In the genomic region with DNA sequence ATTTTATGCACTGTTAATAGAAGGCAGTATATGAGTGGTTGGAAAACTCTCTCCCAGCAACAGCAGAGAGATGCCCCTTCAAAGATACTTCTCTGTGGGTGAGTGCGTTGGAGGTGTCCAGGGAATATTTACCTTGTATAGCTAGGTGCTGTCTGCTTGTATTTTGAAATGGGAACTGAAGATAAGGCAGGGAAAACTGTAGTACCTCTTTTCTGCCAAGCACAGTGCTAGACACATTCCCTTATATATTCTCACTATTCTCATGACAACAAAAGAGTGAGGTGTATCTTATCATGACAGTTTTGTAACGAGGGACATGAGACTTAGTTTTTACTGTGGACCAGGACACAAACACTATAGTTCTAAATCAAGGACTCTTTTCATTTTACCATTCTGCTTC, we compare ENCODE assay signal across 9 cellular contexts. TPM values are rescaled to one million over a fixed set of nuclear protein-coding genes. Genes with fewer than 3 reads are reported as not detected.
DNase-seq lines count a peak whose midpoint lies in the region; ATAC-seq, FAIRE-seq and TF ChIP-seq lines count a peak whose summit lies in the region.
"Had no signal": no experiment of that assay in that cellular context is flagged by ENCODE, and none has a peak within 500 bp of the region (broad histone marks: within the 10 kb centered on the region; RNA-seq: fewer than 3 reads in every experiment).

No MANE protein-coding gene starts in this region.

- H3K27me3 ChIP-seq in H1 (replicated peaks in 1 of 4; ENCODE audit: control insufficient read depth in 3 of 4, extremely low read depth in 1 of 4, insufficient read depth in 3 of 4, low read length in 3 of 4), result peaks cover 0 to 8% (median 2%) of the 10 kb centered on the region in 4 experiments; a peak in 1 of 7 replicates
- H3K27me3 ChIP-seq in spleen (replicated peaks in 1 of 7), result no peaks in the 10 kb centered on the region

- H3K27ac ChIP-seq in H1 (ENCODE audit: low read depth, low read length), result no peak overlapping the region
- peak overlapping the region in 4 of 8 donors; percentile 90 to 94 (median 92) for H3K27ac ChIP-seq in spleen

- peak; percentile 15 to 31; a peak in 2 of 4 replicates for TF ChIP-seq RAD21 in H1 (IDR thresholded peaks at IDR 0.05 in 1 of 2, conservative IDR thresholded peaks at IDR 0.05 in 1 of 2; ENCODE audit: low read depth in 2 of 2, low read length in 2 of 2)

- no peak overlapping the region for H2AK5ac ChIP-seq in H1 (ENCODE audit: low read depth, low read length)

- H3K56ac ChIP-seq in H1 (replicated peaks; ENCODE audit: insufficient read length, low read depth, low read length), result no peak overlapping the region

- no peaks in the 10 kb centered on the region for H3K9me3 Mint-ChIP-seq in activated T-cell treated with anti-CD3 and anti-CD28 coated beads, Interleukin-2, amount 50 U/mL, for 4 hours

- no peak overlapping the region for H4K91ac ChIP-seq in H1 (replicated peaks; ENCODE audit: insufficient read length, low read length)

- H3K4me1 Mint-ChIP-seq in activated T-cell treated with anti-CD3 and anti-CD28 coated beads, Interleukin-2, amount 50 U/mL, for 4 hours (ENCODE audit: low read depth), result peaks cover 83% of the 10 kb centered on the region

- H3K27me3 Mint-ChIP-seq in activated T-cell treated with anti-CD3 and anti-CD28 coated beads, Interleukin-2, amount 50 U/mL, for 4 hours (ENCODE audit: low read depth), result no peaks in the 10 kb centered on the region

- ATAC-seq in activated T-cell treated with anti-CD3 and anti-CD28 coated beads, Interleukin-2, amount 50 U/mL, for 4 hours, result no peak
- ATAC-seq in GM21515 (IDR thresholded peaks at IDR 0.05; ENCODE audit: unreplicated experiment) (no peak), HG03025 (IDR thresholded peaks at IDR 0.05; ENCODE audit: low FRiP score, unreplicated experiment) (no peak)

- H3K18ac ChIP-seq in H1 (ENCODE audit: extremely low read depth, low read length), result no peak overlapping the region

- no peak for FAIRE-seq in H1 (lab: Jason Lieb, UNC)
- FAIRE-seq: endometrium had no signal

- H3K14ac ChIP-seq in H1 (ENCODE audit: insufficient read length), result no peak overlapping the region

- peaks cover 0 to 7% of the 10 kb centered on the region in 2 experiments for H4K20me1 ChIP-seq in H1 (replicated peaks in 1 of 2; ENCODE audit: control insufficient read depth in 1 of 2, insufficient read depth in 2 of 2, low read length in 2 of 2)

- peaks cover 8% of the 10 kb centered on the region for H3K36me3 Mint-ChIP-seq in activated T-cell treated with anti-CD3 and anti-CD28 coated beads, Interleukin-2, amount 50 U/mL, for 4 hours (ENCODE audit: insufficient read depth)

- H4K8ac ChIP-seq in H1 (ENCODE audit: extremely low read depth, insufficient read depth, low read length), result no peak overlapping the region

- no peaks in the 10 kb centered on the region; the same call in 1 of the 2 replicates for H3K79me1 ChIP-seq in H1 (ENCODE audit: low read depth, low read length)

- TF ChIP-seq CTCF in H1 (IDR thresholded peaks at IDR 0.05; ENCODE audit: control extremely low read depth in 1 of 3, insufficient read depth in 1 of 3, low read depth in 1 of 3, low read length in 3 of 3), result peak in 1 of 3 experiments; percentile 50; a peak in 1 of 4 replicates
- TF ChIP-seq CTCF in spleen (IDR thresholded peaks at IDR 0.05 in 8 of 11, conservative IDR thresholded peaks at IDR 0.05 in 3 of 11), result peak in 9 of 11 experiments; percentile 11 to 60 (median 34)

- intact Hi-C loops in spleen (cut with DNase I; ENCODE audit: low total_unique reads), result loop anchor here (10.0 kb wide), 1 partner anchor 98 kb away; no protein-coding TSS in a partner anchor

- H3K4me2 ChIP-seq in H1 (ENCODE audit: insufficient read depth in 1 of 2, low read depth in 2 of 2, low read length in 2 of 2), result peak overlapping the region; percentile 76 to 88

- H2BK20ac ChIP-seq in H1 (ENCODE audit: low read length), result no peak overlapping the region

- no peak overlapping the region for H2AFZ ChIP-seq in H1 (ENCODE audit: low read length)

- no peak overlapping the region for H3K23ac ChIP-seq in H1 (ENCODE audit: insufficient read length)

- H2BK5ac ChIP-seq in H1 (ENCODE audit: low read depth, low read length), result no peak overlapping the region

- H2BK120ac ChIP-seq in H1 (replicated peaks; ENCODE audit: low read depth, low read length), result no peak overlapping the region

- peaks cover 8 to 30% (median 19%) of the 10 kb centered on the region in 4 experiments for H3K4me1 ChIP-seq in H1 (replicated peaks in 1 of 4; ENCODE audit: control insufficient read depth in 3 of 4, insufficient read depth in 4 of 4, low read length in 3 of 4)
- H3K4me1 ChIP-seq in spleen, result peaks cover 45 to 95% (median 83%) of the 10 kb centered on the region in 6 donors

- H2BK15ac ChIP-seq in H1 (ENCODE audit: low read length), result no peak overlapping the region

- CTCF ChIA-PET in H1 (lab: Charles Lee; ENCODE audit: partially characterized antibody), result interaction anchor here (0.8 to 2.2 kb wide), 6 partner anchors 9 to 131 kb away, joined by 3 to 6 read pairs (median 4); no protein-coding TSS in a partner anchor

- TF ChIP-seq POLR2A in H1 (IDR thresholded peaks at IDR 0.05; ENCODE audit: control extremely low read depth in 1 of 2, low read depth in 2 of 2, low read length in 2 of 2) (no peak), spleen (IDR thresholded peaks at IDR 0.05) (no peak)

- H3K9ac ChIP-seq in H1 (replicated peaks in 1 of 4; ENCODE audit: extremely low read depth in 1 of 4, low read depth in 3 of 4, low read length in 3 of 4), result no peak overlapping the region

- POLR2A ChIA-PET in H1 (lab: Charles Lee; ENCODE audit: partially characterized antibody), result interaction anchor here (1.0 to 2.6 kb wide), 3 partner anchors 9 to 44 kb away, joined by 3 to 9 read pairs (median 5); no protein-coding TSS in a partner anchor

- no peak overlapping the region for H3K4ac ChIP-seq in H1 (replicated peaks; ENCODE audit: insufficient read length, low read depth, low read length)

- H3K9me3 ChIP-seq in H1 (ENCODE audit: insufficient read depth in 2 of 2, low read depth in 1 of 2, low read length in 1 of 2), result no peaks in the 10 kb centered on the region
- no peaks in the 10 kb centered on the region for H3K9me3 ChIP-seq in spleen

- H3K36me3 ChIP-seq in H1 (ENCODE audit: control insufficient read depth in 2 of 4, insufficient read depth in 4 of 4, low read length in 3 of 4), result no peaks in the 10 kb centered on the region
- no peaks in the 10 kb centered on the region for H3K36me3 ChIP-seq in spleen

- WGBS in H1 (ENCODE audit: extremely low coverage in 1 of 2, insufficient coverage in 1 of 2, insufficient read length in 1 of 2, insufficient replicate concordance in 2 of 2, low coverage in 1 of 2, low lambda C conversion rate in 2 of 2, missing lambda C conversion rate in 1 of 2), 2 experiments, result 47% methylated on average over 2 of the region's 2 CpGs; no CpG with 5 or more reads in 1 of the 2 experiments
- WGBS in spleen, 5 donors, result 48 to 62% (median 57%) methylated on average over 2 of the region's 2 CpGs

- TF ChIP-seq EP300 in H1 (IDR thresholded peaks at IDR 0.05; ENCODE audit: borderline replicate concordance in 1 of 2, low read depth in 2 of 2, low read length in 2 of 2), result no peak

- no peak overlapping the region for H4K5ac ChIP-seq in H1 (ENCODE audit: insufficient read length, low read depth, low read length)

- H3K4me3 Mint-ChIP-seq in activated T-cell treated with anti-CD3 and anti-CD28 coated beads, Interleukin-2, amount 50 U/mL, for 4 hours, result peak overlapping the region; percentile 93

- peaks cover 7% of the 10 kb centered on the region for H3K23me2 ChIP-seq in H1 (ENCODE audit: low read depth, low read length)

- DNase-seq in activated T-cell treated with anti-CD3 and anti-CD28 coated beads, Interleukin-2, amount 50 U/mL, for 4 hours, result no peak
- DNase-seq in activated T-cell treated with anti-CD3 and anti-CD28 coated beads for 4 hours (no peak), NCI-H526 (lab: John Stamatoyannopoulos, UW) (peak; percentile 64 to 67), H1 (ENCODE audit: low read depth in 1 of 2, low spot score in 2 of 2) (no peak), spleen (no peak), NCI-H128 (lab: John Stamatoyannopoulos, UW; ENCODE audit: unreplicated experiment) (no peak)

- no peak overlapping the region for H2BK12ac ChIP-seq in H1 (ENCODE audit: low read depth, low read length)

- H3K4me3 ChIP-seq in H1 (ENCODE audit: extremely low read depth in 1 of 4, insufficient read depth in 2 of 4, low read depth in 3 of 4, low read length in 4 of 4), result peak overlapping the region in 1 of 4 experiments; percentile 94; a peak in 3 of 8 replicates
- H3K4me3 ChIP-seq in spleen, result peak overlapping the region in 5 of 8 donors; percentile 84 to 91 (median 91)

- H3K79me2 ChIP-seq in H1 (ENCODE audit: control insufficient read depth in 1 of 2, insufficient read depth in 2 of 2, low read length in 2 of 2), result peaks cover 5 to 62% of the 10 kb centered on the region in 2 experiments

TF ChIP-seq in H1, 55 proteins besides CTCF, POLR2A, EP300 and RAD21:
- TF ChIP-seq, protein P1, sequence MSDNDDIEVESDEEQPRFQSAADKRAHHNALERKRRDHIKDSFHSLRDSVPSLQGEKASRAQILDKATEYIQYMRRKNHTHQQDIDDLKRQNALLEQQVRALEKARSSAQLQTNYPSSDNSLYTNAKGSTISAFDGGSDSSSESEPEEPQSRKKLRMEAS (IDR thresholded peaks at IDR 0.05), result no peak
- no peak for TF ChIP-seq POU5F1 (IDR thresholded peaks at IDR 0.05; ENCODE audit: low read depth, low read length)
- no peak for TF ChIP-seq RBBP5 (IDR thresholded peaks at IDR 0.05; ENCODE audit: borderline replicate concordance, low read depth, low read length)
- no peak for TF ChIP-seq BCL11A (IDR thresholded peaks at IDR 0.05; ENCODE audit: low read depth in 2 of 2, low read length in 2 of 2)
- no peak for TF ChIP-seq BRCA1 (IDR thresholded peaks at IDR 0.05; ENCODE audit: low read depth, low read length)
- TF ChIP-seq, protein P2, sequence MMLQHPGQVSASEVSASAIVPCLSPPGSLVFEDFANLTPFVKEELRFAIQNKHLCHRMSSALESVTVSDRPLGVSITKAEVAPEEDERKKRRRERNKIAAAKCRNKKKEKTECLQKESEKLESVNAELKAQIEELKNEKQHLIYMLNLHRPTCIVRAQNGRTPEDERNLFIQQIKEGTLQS (IDR thresholded peaks at IDR 0.05; ENCODE audit: insufficient read depth, low read depth, low read length), result no peak

RNA-seq across cellular contexts. Expression of a gene that starts 2.1 kb away (rescaled TPM):
- 10 to 100 TPM; 23.6 to 37.3 (median 31.5) TPM for total RNA-seq in activated T-cell treated with anti-CD3 and anti-CD28 coated beads, Interleukin-2, amount 50 U/mL, for 4 hours
- total RNA-seq in H1 (2021; fragmentation: NEBNext Ultra II Directional; extraction: Animal tissue kit (Norgen Biotek cat#: 25700)), result 78.6 and 79.1 TPM in 2 replicates
- polyA plus RNA-seq in H1 (2011; rRNA removed) (6.2 and 8.1 TPM in 2 replicates), spleen (10 to 100 TPM; 15.4 to 21.8 (median 16.6) TPM)
- 12.5 TPM for polyA plus RNA-seq in H1 (2011; cell fraction: cytosol; rRNA removed)
- 13.4 TPM for polyA plus RNA-seq in H1 (2011; cell fraction: nucleus; rRNA removed)
- polyA plus RNA-seq in H1 (2012, experiment 1 of 2), result 13.5 to 17.1 TPM (median 13.6 TPM) in 4 replicates
- 7.6 TPM for polyA plus RNA-seq in H1 (2012, experiment 2 of 2)
- 44.7 TPM for polyA plus RNA-seq in H1 (2013, experiment 1 of 2)
- 42.2 TPM for polyA plus RNA-seq in H1 (2013, experiment 2 of 2)
- 29.2 and 31.6 TPM in 2 replicates for polyA minus RNA-seq in H1 (2011; rRNA and poly(A)+ RNA removed)
- polyA minus RNA-seq in H1 (2011; cell fraction: cytosol; rRNA and poly(A)+ RNA removed), result 22.7 TPM
- 37.4 TPM for polyA minus RNA-seq in H1 (2011; cell fraction: nucleus; rRNA and poly(A)+ RNA removed)
- total RNA-seq in spleen, result 10 to 100 TPM; 23.2 to 52.3 (median 30.4) TPM

Comparison
In these comparisons a context has a peak if more than half of its experiments do, and no peak if none do; other contexts are left out.
1. DNase-seq: peak in NCI-H526 (2 of 2); none in activated T-cell treated with anti-CD3 and anti-CD28 coated beads, Interleukin-2, amount 50 U/mL, for 4 hours (single experiment), activated T-cell treated with anti-CD3 and anti-CD28 coated beads for 4 hours (single experiment), H1 (0 of 2), spleen (single experiment) and NCI-H128 (single experiment).